In genomic region chr12:72523754-72524153, GRCh38 we compare ENCODE assay signal across 26 cellular contexts.
DNase-seq lines count a peak whose midpoint lies in the region; ATAC-seq and TF ChIP-seq lines count a peak whose summit lies in the region.
"Had no signal": no experiment of that assay in that cellular context is flagged by ENCODE, and none has a peak within 500 bp of the region (broad histone marks: within the 10 kb centered on the region; RNA-seq: fewer than 3 reads in every experiment).

No MANE protein-coding gene starts in this region.

- no peaks in the 10 kb centered on the region for H3K9me3 ChIP-seq in DOHH2 (ENCODE audit: control insufficient read depth, insufficient read depth, low read length)
- H3K9me3 ChIP-seq: esophagus squamous epithelium, transverse colon had no signal

- peak overlapping the region; percentile 21; the same call in 1 of the 2 replicates for H3K27ac ChIP-seq in DOHH2 (ENCODE audit: low read depth, low read length)
- H3K27ac ChIP-seq: dorsolateral prefrontal cortex, esophagus squamous epithelium, transverse colon had no signal

- H3K9me3 Mint-ChIP-seq in naive B cell = peaks cover 0 to 7% (median 2%) of the 10 kb centered on the region in 7 donors
- peaks cover 6% of the 10 kb centered on the region for H3K9me3 Mint-ChIP-seq in natural killer cell treated with Interleukin-12 subunit alpha and Interleukin-12 subunit beta and Interleukin-15 and Interleukin-18, amount 100 ng/mL, for 72 hours
- H3K9me3 Mint-ChIP-seq: activated naive CD4-positive, alpha-beta T cell treated with anti-CD3 and anti-CD28 coated beads, Interleukin-2, amount 50 U/mL, for 24 hours had no signal

- H4K20me1 ChIP-seq in DOHH2 (ENCODE audit: control insufficient read depth, insufficient read depth, low read depth, low read length) = no peaks in the 10 kb centered on the region

- ATAC-seq in naive B cell (ENCODE audit: low read depth in 2 of 2) = peak; percentile 40 to 56
- ATAC-seq in natural killer cell treated with Interleukin-12 subunit alpha and Interleukin-12 subunit beta and Interleukin-15 and Interleukin-18, amount 100 ng/mL, for 72 hours = no peak
- ATAC-seq in GM19035 (IDR thresholded peaks at IDR 0.05; ENCODE audit: unreplicated experiment) = no peak
- ATAC-seq: activated CD4-positive, alpha-beta T cell treated with anti-CD3 and anti-CD28 coated beads for 36 hours; activated CD8-positive, alpha-beta T cell treated with anti-CD3 and anti-CD28 coated beads for 36 hours; GM12878; left colon; stimulated activated memory B cell treated with anti-CD40 and anti-IgM and Interleukin-4, amounts not matched to agents 10 μg/mL and 1 μg/mL and 100 μg/mL, for 72 hours had no signal

- peak overlapping the region; percentile 41 for H3K4me2 ChIP-seq in DOHH2 (ENCODE audit: low read length)

- H3K27me3 Mint-ChIP-seq in naive B cell = no peaks in the 10 kb centered on the region
- H3K27me3 Mint-ChIP-seq in natural killer cell treated with Interleukin-12 subunit alpha and Interleukin-12 subunit beta and Interleukin-15 and Interleukin-18, amount 100 ng/mL, for 72 hours = no peaks in the 10 kb centered on the region
- H3K27me3 Mint-ChIP-seq: activated CD4-positive, alpha-beta T cell treated with anti-CD3 and anti-CD28 coated beads for 36 hours; activated CD8-positive, alpha-beta T cell treated with anti-CD3 and anti-CD28 coated beads for 36 hours; activated naive CD4-positive, alpha-beta T cell treated with anti-CD3 and anti-CD28 coated beads, Interleukin-2, amount 50 U/mL, for 24 hours; stimulated activated memory B cell treated with anti-CD40 and anti-IgM and Interleukin-4, amounts not matched to agents 10 μg/mL and 1 μg/mL and 100 μg/mL, for 72 hours had no signal

- H3K36me3 ChIP-seq in DOHH2 (ENCODE audit: control insufficient read depth, low read length) = no peaks in the 10 kb centered on the region
- H3K36me3 ChIP-seq: esophagus squamous epithelium, transverse colon had no signal

- no peaks in the 10 kb centered on the region for H3K79me2 ChIP-seq in DOHH2 (ENCODE audit: control insufficient read depth, low read length)

- DNase-seq in NCI-H1694 (lab: John Stamatoyannopoulos, UW) (peak; percentile 8), SK-N-DZ (ENCODE audit: low spot score) (peak; percentile 92), naive B cell (no peak), iPS-NIHi7 (ENCODE audit: extremely low spot score) (no peak), mucosa of gallbladder (ENCODE audit: low spot score) (no peak)
- DNase-seq in natural killer cell treated with Interleukin-12 subunit alpha and Interleukin-12 subunit beta and Interleukin-15 and Interleukin-18, amount 100 ng/mL, for 72 hours (ENCODE audit: low spot score) = no peak
- DNase-seq: ACHN; activated CD4-positive, alpha-beta T cell treated with anti-CD3 and anti-CD28 coated beads for 36 hours; activated CD8-positive, alpha-beta T cell treated with anti-CD3 and anti-CD28 coated beads for 36 hours; amniotic stem cell; dorsolateral prefrontal cortex; esophagus squamous epithelium; left colon; mesendoderm; NCI-H2081; NCI-H446 treated with DMSO at 0.1 percent for 48 hours; NCI-H774; nucleus accumbens; Right ventricle myocardium superior; transverse colon had no signal

- H3K4me1 ChIP-seq in DOHH2 (ENCODE audit: control insufficient read depth, low read length) = peaks cover 20% of the 10 kb centered on the region
- H3K4me1 ChIP-seq: esophagus squamous epithelium, transverse colon had no signal

- H3K36me3 Mint-ChIP-seq in naive B cell = peaks cover 0 to 3% of the 10 kb centered on the region in 2 donors
- peaks cover 10% of the 10 kb centered on the region for H3K36me3 Mint-ChIP-seq in natural killer cell treated with Interleukin-12 subunit alpha and Interleukin-12 subunit beta and Interleukin-15 and Interleukin-18, amount 100 ng/mL, for 72 hours
- H3K36me3 Mint-ChIP-seq: activated naive CD4-positive, alpha-beta T cell treated with anti-CD3 and anti-CD28 coated beads, Interleukin-2, amount 50 U/mL, for 24 hours; stimulated activated memory B cell treated with anti-CD40 and anti-IgM and Interleukin-4, amounts not matched to agents 10 μg/mL and 1 μg/mL and 100 μg/mL, for 72 hours had no signal

- H3K4me3 ChIP-seq in DOHH2 (ENCODE audit: low read length) = peak overlapping the region; percentile 13; the same call in 1 of the 2 replicates
- H3K4me3 ChIP-seq: dorsolateral prefrontal cortex, esophagus squamous epithelium, GM12878, transverse colon had no signal

- H3K4me3 Mint-ChIP-seq in naive B cell = peak overlapping the region in 2 of 8 donors; percentile 49 to 51
- no peak overlapping the region for H3K4me3 Mint-ChIP-seq in natural killer cell treated with Interleukin-12 subunit alpha and Interleukin-12 subunit beta and Interleukin-15 and Interleukin-18, amount 100 ng/mL, for 72 hours
- H3K4me3 Mint-ChIP-seq: activated CD4-positive, alpha-beta T cell treated with anti-CD3 and anti-CD28 coated beads for 36 hours; activated CD8-positive, alpha-beta T cell treated with anti-CD3 and anti-CD28 coated beads for 36 hours; activated naive CD4-positive, alpha-beta T cell treated with anti-CD3 and anti-CD28 coated beads, Interleukin-2, amount 50 U/mL, for 24 hours; stimulated activated memory B cell treated with anti-CD40 and anti-IgM and Interleukin-4, amounts not matched to agents 10 μg/mL and 1 μg/mL and 100 μg/mL, for 72 hours had no signal

- H3K27ac Mint-ChIP-seq in naive B cell = peak overlapping the region in 2 of 6 donors; percentile 26 to 57
- H3K27ac Mint-ChIP-seq in natural killer cell treated with Interleukin-12 subunit alpha and Interleukin-12 subunit beta and Interleukin-15 and Interleukin-18, amount 100 ng/mL, for 72 hours = no peak overlapping the region
- H3K27ac Mint-ChIP-seq: activated CD4-positive, alpha-beta T cell treated with anti-CD3 and anti-CD28 coated beads for 36 hours; activated CD8-positive, alpha-beta T cell treated with anti-CD3 and anti-CD28 coated beads for 36 hours; activated naive CD4-positive, alpha-beta T cell treated with anti-CD3 and anti-CD28 coated beads, Interleukin-2, amount 50 U/mL, for 24 hours; activated T-helper 2 cell treated with anti-CD3 and anti-CD28 coated beads, Interferon-gamma antibody, Interleukin-2, Interleukin-4, amounts not matched to agents 10 μg/mL and 5 μg/mL and 100 μg/mL, durations not matched to agents 14 hours and 24 hours and 36 hours; stimulated activated memory B cell treated with anti-CD40 and anti-IgM and Interleukin-4, amounts not matched to agents 10 μg/mL and 1 μg/mL and 100 μg/mL, for 72 hours had no signal

- no peaks in the 10 kb centered on the region for H3K9me2 ChIP-seq in DOHH2 (replicated peaks; ENCODE audit: control insufficient read depth, low read length)

- H3K4me1 Mint-ChIP-seq in naive B cell = peaks cover 0 to 9% (median 0%) of the 10 kb centered on the region in 3 donors
- no peaks in the 10 kb centered on the region for H3K4me1 Mint-ChIP-seq in natural killer cell treated with Interleukin-12 subunit alpha and Interleukin-12 subunit beta and Interleukin-15 and Interleukin-18, amount 100 ng/mL, for 72 hours (ENCODE audit: low read depth in 2 of 2)
- H3K4me1 Mint-ChIP-seq: activated CD4-positive, alpha-beta T cell treated with anti-CD3 and anti-CD28 coated beads for 36 hours; activated naive CD4-positive, alpha-beta T cell treated with anti-CD3 and anti-CD28 coated beads, Interleukin-2, amount 50 U/mL, for 24 hours; stimulated activated memory B cell treated with anti-CD40 and anti-IgM and Interleukin-4, amounts not matched to agents 10 μg/mL and 1 μg/mL and 100 μg/mL, for 72 hours had no signal

- no peak for TF ChIP-seq CTCF in DOHH2 (IDR thresholded peaks at IDR 0.05; ENCODE audit: low read depth, low read length, poor library complexity, severe bottlenecking)

- H3K27me3 ChIP-seq in DOHH2 (ENCODE audit: control insufficient read depth, low read length) = no peaks in the 10 kb centered on the region
- H3K27me3 ChIP-seq: dorsolateral prefrontal cortex, esophagus squamous epithelium, transverse colon had no signal

- no peaks in the 10 kb centered on the region for H3F3A ChIP-seq in DOHH2 (ENCODE audit: control insufficient read depth, insufficient read depth)

Comparison
In these comparisons a context has a peak if more than half of its experiments do, and no peak if none do; other contexts are left out.
1. DNase-seq: peak in NCI-H1694 (single experiment) and SK-N-DZ (single experiment); none in naive B cell (single experiment), natural killer cell treated with Interleukin-12 subunit alpha and Interleukin-12 subunit beta and Interleukin-15 and Interleukin-18, amount 100 ng/mL, for 72 hours (single experiment), iPS-NIHi7 (single experiment) and mucosa of gallbladder (single experiment).
2. ATAC-seq: peak in naive B cell (2 of 2); none in natural killer cell treated with Interleukin-12 subunit alpha and Interleukin-12 subunit beta and Interleukin-15 and Interleukin-18, amount 100 ng/mL, for 72 hours (0 of 2) and GM19035 (single experiment).